Comparison of ENCODE assay signal across 26 cellular contexts in genomic region chr4:145289403-145290076, GRCh38.
DNase-seq lines count a peak whose midpoint lies in the region; FAIRE-seq and TF ChIP-seq lines count a peak whose summit lies in the region.
"Had no signal": no experiment of that assay in that cellular context is flagged by ENCODE, and none has a peak within 500 bp of the region (broad histone marks: within the 10 kb centered on the region; RNA-seq: fewer than 3 reads in every experiment).

No MANE protein-coding gene starts in this region.

- H3K9ac ChIP-seq in GM23248: no peak overlapping the region; the same call in 1 of the 2 replicates
- H3K9ac ChIP-seq: BLaER1 had no signal

- peak overlapping the region; percentile 29 for H3K4me2 ChIP-seq in GM23248 (ENCODE audit: unreplicated experiment)
- H3K4me2 ChIP-seq: BLaER1 had no signal

- H3K79me2 ChIP-seq in GM23248 (ENCODE audit: insufficient read depth): no peaks in the 10 kb centered on the region

- H3K27me3 ChIP-seq in GM23248 (replicated peaks; ENCODE audit: insufficient read depth) (no peaks in the 10 kb centered on the region), bronchial epithelial cell (ENCODE audit: control insufficient read depth, insufficient read depth, low read length) (peaks cover 2% of the 10 kb centered on the region), left ventricle myocardium inferior (ENCODE audit: low read depth) (no peaks in the 10 kb centered on the region)
- H3K27me3 ChIP-seq: ascending aorta, BLaER1, tibial artery had no signal

- DNase-seq in GM23248: peak; percentile 91
- peak; percentile 51 for DNase-seq in bronchial epithelial cell (ENCODE audit: low read depth)
- peak; percentile 61 for DNase-seq in iris pigment epithelial cell (ENCODE audit: low read depth)
- peak; percentile 67 for DNase-seq in stromal cell of bone marrow (ENCODE audit: low read depth)
- DNase-seq in activated naive CD4-positive, alpha-beta T cell treated with Interleukin-2 at 50 U/mL for 16 hours: no peak
- DNase-seq in AML-193 (lab: John Stamatoyannopoulos, UW): no peak
- DNase-seq in left ventricle myocardium inferior: no peak
- DNase-seq: activated CD4-positive, alpha-beta memory T cell treated with anti-CD3 and anti-CD28 coated beads, Interleukin-2, amount 10 ng/mL, durations not matched to agents 7 days and 5 days; activated naive CD4-positive, alpha-beta T cell treated with anti-CD3 and anti-CD28 coated beads for 36 hours; activated T-cell treated with anti-CD3 and anti-CD28 coated beads, Interleukin-2, amount 50 U/mL, for 24 hours; Calu3; EL; H7; midbrain; NCI-H1436 treated with DMSO at 0.1 percent for 48 hours; NCI-H774; OCI-M1; SIG-M5; stimulated activated naive B cell treated with anti-CD40 and anti-IgM and Interleukin-4, amounts not matched to agents 10 μg/mL and 1 μg/mL and 100 μg/mL, for 72 hours; T-helper 2 cell; tibial artery had no signal

- TF ChIP-seq CTCF in bronchial epithelial cell (IDR thresholded peaks at IDR 0.05; ENCODE audit: insufficient read depth, low read length, severe bottlenecking) (no peak), left ventricle myocardium inferior (IDR thresholded peaks at IDR 0.05; ENCODE audit: borderline replicate concordance) (no peak)

- no peaks in the 10 kb centered on the region for H4K20me1 ChIP-seq in GM23248 (ENCODE audit: insufficient read depth)
- H4K20me1 ChIP-seq: BLaER1 had no signal

- no peaks in the 10 kb centered on the region for H3K9me3 ChIP-seq in GM23248 (ENCODE audit: low read depth)
- H3K9me3 ChIP-seq in left ventricle myocardium inferior (replicated peaks): peaks cover 8% of the 10 kb centered on the region
- H3K9me3 ChIP-seq: ascending aorta, tibial artery had no signal

- in situ Hi-C loops in GM23248 (cut with MboI): no loop called here

- peaks cover 13% of the 10 kb centered on the region for H3K4me1 ChIP-seq in GM23248 (ENCODE audit: insufficient read depth)
- no peaks in the 10 kb centered on the region for H3K4me1 ChIP-seq in left ventricle myocardium inferior
- H3K4me1 ChIP-seq: ascending aorta, BLaER1 had no signal

- H3K4me3 ChIP-seq in GM23248: no peak overlapping the region
- no peak overlapping the region for H3K4me3 ChIP-seq in bronchial epithelial cell (ENCODE audit: low read depth, low read length)
- H3K4me3 ChIP-seq in left ventricle myocardium inferior: no peak overlapping the region
- H3K4me3 ChIP-seq: ascending aorta, BLaER1, coronary artery, tibial artery had no signal

- peaks cover 24% of the 10 kb centered on the region for H3F3A ChIP-seq in GM23248 (ENCODE audit: insufficient read depth)

- no peaks in the 10 kb centered on the region for H3K36me3 ChIP-seq in GM23248 (ENCODE audit: low read depth)
- H3K36me3 ChIP-seq in bronchial epithelial cell (ENCODE audit: control insufficient read depth, insufficient read depth, low read length): no peaks in the 10 kb centered on the region
- no peaks in the 10 kb centered on the region for H3K36me3 ChIP-seq in left ventricle myocardium inferior
- H3K36me3 ChIP-seq: ascending aorta, BLaER1, tibial artery had no signal

- no peak for FAIRE-seq in bronchial epithelial cell (lab: Jason Lieb, UNC)
- FAIRE-seq: endometrium, HepG2 had no signal

- H3K27ac ChIP-seq in GM23248 (peak overlapping the region; percentile 62), left ventricle myocardium inferior (replicated peaks) (no peak overlapping the region)
- H3K27ac ChIP-seq: BLaER1, coronary artery, tibial artery had no signal

- no peak overlapping the region for H2AFZ ChIP-seq in GM23248

- no peaks in the 10 kb centered on the region for H3K9me2 ChIP-seq in GM23248 (ENCODE audit: insufficient read depth)

- 47 to 48% methylated on average over 3 of the region's 3 CpGs for WGBS in GM23248 (ENCODE audit: low coverage in 1 of 2, low lambda C conversion rate in 2 of 2, missing lambda C conversion rate in 2 of 2), 2 experiments

- intact Hi-C loops in left ventricle myocardium inferior (cut with micrococcal nuclease): no loop called here

Comparison
In these comparisons a context has a peak if more than half of its experiments do, and no peak if none do; other contexts are left out.
1. DNase-seq: peak in GM23248 (single experiment), bronchial epithelial cell (single experiment), iris pigment epithelial cell (single experiment) and stromal cell of bone marrow (single experiment); none in activated naive CD4-positive, alpha-beta T cell treated with Interleukin-2 at 50 U/mL for 16 hours (single experiment), AML-193 (0 of 2) and left ventricle myocardium inferior (single experiment).